Comparison of ENCODE assay signal across 1 cellular context in genomic region chr3:10235551-10235950, GRCh38.
TF ChIP-seq lines count a peak whose summit lies in the region.

No MANE protein-coding gene starts in this region.

TF ChIP-seq in HepG2, 621 proteins besides CTCF, POLR2A, EP300 and RAD21:
- TF ChIP-seq ZNF34 (CRISPR knock-in tag; IDR thresholded peaks at IDR 0.05; ENCODE audit: borderline replicate concordance) (no peak), IKZF1 (IDR thresholded peaks at IDR 0.05) (no peak), RBFOX2 (IDR thresholded peaks at IDR 0.05; ENCODE audit: low read depth, low read length) (no peak), ZNF629 (CRISPR knock-in tag; conservative IDR thresholded peaks at IDR 0.05) (peak; percentile 55)
